Comparison of ENCODE assay signal across 24 cellular contexts in genomic region chr6:115393821-115394220, GRCh38.
"Had no signal": no experiment of that assay in that cellular context is flagged by ENCODE, and none has a peak within 500 bp of the region (broad histone marks: within the 10 kb centered on the region; RNA-seq: fewer than 3 reads in every experiment).

No MANE protein-coding gene starts in this region.

- H3K4me3 ChIP-seq: colonic mucosa, esophagus squamous epithelium, gastrocnemius medialis, hepatocyte, left lung, lung had no signal

- H3K9me3 ChIP-seq: colonic mucosa, esophagus squamous epithelium, gastrocnemius medialis had no signal

- DNase-seq: colonic mucosa; cortex of kidney; effector CD8-positive, alpha-beta T cell; effector memory CD8-positive, alpha-beta T cell; endodermal cell; erythroblast; esophagus squamous epithelium; foreskin fibroblast; foreskin melanocyte; gastrocnemius medialis; glutamatergic neuron; head of caudate nucleus; hypothalamus; immature natural killer cell; left cardiac atrium; left ventricle myocardium superior; mammary epithelial cell; mesendoderm; midbrain had no signal

- H3K27ac ChIP-seq: colonic mucosa, epithelial cell of prostate, esophagus squamous epithelium, gastrocnemius medialis, hepatocyte, left lung had no signal

- H3K4me1 ChIP-seq: colonic mucosa, esophagus squamous epithelium, gastrocnemius medialis, left lung had no signal

- H3K27me3 ChIP-seq: colonic mucosa, esophagus squamous epithelium, gastrocnemius medialis, hepatocyte, left lung had no signal

- H3K36me3 ChIP-seq: colonic mucosa, esophagus squamous epithelium, gastrocnemius medialis, left lung had no signal

- ATAC-seq: effector memory CD8-positive, alpha-beta T cell; esophagus mucosa; gastrocnemius medialis; left cardiac atrium; left lung; left ventricle myocardium superior had no signal
